Comparison of ENCODE assay signal across 27 cellular contexts in genomic region chr22:47678048-47678447, GRCh38.
"Had no signal": no experiment of that assay in that cellular context is flagged by ENCODE, and none has a peak within 500 bp of the region (broad histone marks: within the 10 kb centered on the region; RNA-seq: fewer than 3 reads in every experiment).

No MANE protein-coding gene starts in this region.

- FAIRE-seq: bronchial epithelial cell had no signal

- H3K4me3 Mint-ChIP-seq: activated CD8-positive, alpha-beta T cell treated with anti-CD3 and anti-CD28 coated beads, Interleukin-2, amount 10 ng/mL, durations not matched to agents 7 days and 5 days; activated naive CD8-positive, alpha-beta T cell treated with anti-CD3 and anti-CD28 coated beads, Interleukin-2, amount 50 U/mL, for 24 hours had no signal

- H3K36me3 Mint-ChIP-seq: activated naive CD4-positive, alpha-beta T cell treated with anti-CD3 and anti-CD28 coated beads, Interleukin-2, amount 50 U/mL, for 72 hours had no signal

- H3K27ac ChIP-seq: ascending aorta, body of pancreas, SK-N-MC, WERI-Rb-1 had no signal

- H3K4me3 ChIP-seq: ascending aorta, body of pancreas, SK-N-MC had no signal

- H3K4me1 Mint-ChIP-seq: activated naive CD8-positive, alpha-beta T cell treated with anti-CD3 and anti-CD28 coated beads, Interleukin-2, amount 50 U/mL, for 24 hours had no signal

- H3K36me3 ChIP-seq: ascending aorta, WERI-Rb-1 had no signal

- H3K4me1 ChIP-seq: ascending aorta, body of pancreas had no signal

- H3K27ac Mint-ChIP-seq: activated CD8-positive, alpha-beta T cell treated with anti-CD3 and anti-CD28 coated beads, Interleukin-2, amount 10 ng/mL, durations not matched to agents 7 days and 5 days; activated naive CD4-positive, alpha-beta T cell treated with anti-CD3 and anti-CD28 coated beads, Interleukin-2, amount 50 U/mL, for 72 hours; activated naive CD8-positive, alpha-beta T cell treated with anti-CD3 and anti-CD28 coated beads, Interleukin-2, amount 50 U/mL, for 24 hours had no signal

- H3K27me3 ChIP-seq: ascending aorta, body of pancreas had no signal

- DNase-seq: activated CD4-positive, alpha-beta T cell treated with anti-CD3 and anti-CD28 coated beads for 48 hours; activated CD4-positive, alpha-beta T cell treated with anti-CD3 and anti-CD28 coated beads, Interleukin-2, amount 50 U/mL, for 4 hours; activated CD8-positive, alpha-beta memory T cell treated with anti-CD3 and anti-CD28 coated beads, Interleukin-2, amount 50 U/mL, for 48 hours; activated CD8-positive, alpha-beta T cell treated with anti-CD3 and anti-CD28 coated beads, Interleukin-2, amount 10 ng/mL, durations not matched to agents 7 days and 5 days; activated effector memory CD4-positive, alpha-beta T cell treated with Interleukin-2 at 50 U/mL for 16 hours; activated naive CD4-positive, alpha-beta T cell; activated naive CD8-positive, alpha-beta T cell treated with anti-CD3 and anti-CD28 coated beads, Interleukin-2, amount 50 U/mL, for 24 hours; activated T-cell treated with anti-CD3 and anti-CD28 coated beads, Interleukin-2, amount 50 U/mL, for 1 hour; amniotic stem cell; body of pancreas; central memory CD4-positive, alpha-beta T cell; Kasumi-1; KBM-7; NCI-H146; NCI-H2029; NCI-H2107; NCI-H345; NCI-H510A; NCI-H526 treated with DMSO at 0.1 percent for 48 hours; NCI-H82; RPMI8226; T-helper 1 cell; WERI-Rb-1 had no signal
